Comparison of ENCODE assay signal across 20 cellular contexts in genomic region chr9:23669776-23670175, GRCh38.
"Had no signal": no experiment of that assay in that cellular context is flagged by ENCODE, and none has a peak within 500 bp of the region (broad histone marks: within the 10 kb centered on the region; RNA-seq: fewer than 3 reads in every experiment).

No MANE protein-coding gene starts in this region.

- FAIRE-seq: endometrium, frontal cortex had no signal

- DNase-seq: activated CD4-positive, alpha-beta T cell treated with anti-CD3 and anti-CD28 coated beads for 1 hour; activated CD4-positive, alpha-beta T cell treated with anti-CD3 and anti-CD28 coated beads, Interleukin-2, amount 10 ng/mL, durations not matched to agents 7 days and 5 days; activated CD8-positive, alpha-beta T cell treated with anti-CD3 and anti-CD28 coated beads for 36 hours; activated gamma-delta T cell treated with Interleukin-2 at 50 U/mL for 16 hours; activated naive CD8-positive, alpha-beta T cell treated with anti-CD3 and anti-CD28 coated beads, Interleukin-2, amount 50 U/mL, for 24 hours; activated T-cell treated with anti-CD3 and anti-CD28 coated beads, Interleukin-2, amount 50 U/mL, for 4 hours; amygdala; central memory CD4-positive, alpha-beta T cell; colonic mucosa; effector CD8-positive, alpha-beta T cell; islet precursor cell; left ventricle myocardium inferior; nephron progenitor cell; right lobe of liver; stimulated activated CD4-positive, alpha-beta T cell treated with anti-CD3 and anti-CD28 coated beads, Interleukin-4, amount 100 ng/mL, for 1 hour; stimulated activated naive CD8-positive, alpha-beta T cell treated with anti-CD3 and anti-CD28 coated beads, Interleukin-15, amount 100 ng/mL, for 72 hours; T-helper 2 cell; upper lobe of left lung had no signal
